10 cellular contexts compared by ENCODE assay signal in the genomic region with DNA sequence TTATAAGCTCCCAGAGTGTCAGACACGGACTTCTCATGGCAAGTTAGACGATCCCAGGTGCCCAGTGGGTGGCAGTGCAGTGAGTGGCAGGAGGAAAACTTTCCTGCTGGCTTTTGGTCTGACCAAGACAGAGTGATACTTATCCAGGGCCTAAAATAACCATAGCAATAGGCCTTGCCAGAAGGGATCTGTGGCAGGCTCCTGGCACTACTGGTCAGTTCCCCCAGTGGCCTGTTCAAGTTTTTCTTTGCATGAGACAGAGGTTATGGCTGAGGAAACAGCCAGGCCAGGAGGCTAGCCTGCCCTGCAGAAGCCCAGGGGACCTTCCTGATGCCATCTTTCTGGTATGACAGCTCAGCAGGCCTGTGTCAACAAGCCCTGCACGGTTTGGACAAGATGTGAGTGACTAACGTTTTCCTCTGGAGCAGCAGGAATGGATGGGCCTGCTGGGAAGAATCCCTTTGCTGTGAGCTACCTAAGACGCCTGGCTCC. TPM values are rescaled to one million over a fixed set of nuclear protein-coding genes. Genes with fewer than 3 reads are reported as not detected.
DNase-seq lines count a peak whose midpoint lies in the region; ATAC-seq and TF ChIP-seq lines count a peak whose summit lies in the region.
"Had no signal": no experiment of that assay in that cellular context is flagged by ENCODE, and none has a peak within 500 bp of the region (broad histone marks: within the 10 kb centered on the region; RNA-seq: fewer than 3 reads in every experiment).

No MANE protein-coding gene starts in this region.

- no peak overlapping the region for H2AFZ ChIP-seq in mesenchymal stem cell (ENCODE audit: low read depth, low read length)

- no peak overlapping the region for H3K4me3 Mint-ChIP-seq in natural killer cell
- H3K4me3 Mint-ChIP-seq: activated naive CD8-positive, alpha-beta T cell treated with anti-CD3 and anti-CD28 coated beads for 36 hours had no signal

- H3K27me3 Mint-ChIP-seq in natural killer cell (ENCODE audit: low read depth in 2 of 2), result no peaks in the 10 kb centered on the region
- H3K27me3 Mint-ChIP-seq: activated naive CD8-positive, alpha-beta T cell treated with anti-CD3 and anti-CD28 coated beads for 36 hours had no signal

- H3K4me1 ChIP-seq in mesenchymal stem cell (ENCODE audit: control insufficient read depth, insufficient read depth, low read depth, low read length), result peaks cover 15% of the 10 kb centered on the region

- ATAC-seq in GM19328 (IDR thresholded peaks at IDR 0.05; ENCODE audit: unreplicated experiment), result no peak
- no peak for ATAC-seq in natural killer cell

- H3K36me3 Mint-ChIP-seq in natural killer cell, result no peaks in the 10 kb centered on the region
- H3K36me3 Mint-ChIP-seq: activated naive CD8-positive, alpha-beta T cell treated with anti-CD3 and anti-CD28 coated beads for 36 hours had no signal

- peak overlapping the region; percentile 57 for H3K9ac ChIP-seq in mesenchymal stem cell (ENCODE audit: low read length)

- no peak for DNase-seq in AG09319 (ENCODE audit: extremely low read depth, low read depth)
- peak; percentile 91 for DNase-seq in M059J (ENCODE audit: low read depth)
- peak; percentile 68 for DNase-seq in brain pericyte (ENCODE audit: low read depth, low spot score)
- DNase-seq in mesenchymal stem cell, result peak; percentile 79
- no peak for DNase-seq in NCI-H1105 treated with DMSO at 0.1 percent for 48 hours (lab: John Stamatoyannopoulos, UW)
- no peak for DNase-seq in NCI-H1930 (lab: John Stamatoyannopoulos, UW)
- DNase-seq in natural killer cell, result no peak
- DNase-seq: activated naive CD8-positive, alpha-beta T cell treated with anti-CD3 and anti-CD28 coated beads for 36 hours; NCI-H524 treated with DMSO at 0.1 percent for 48 hours had no signal

- peak overlapping the region; percentile 40 for H4K8ac ChIP-seq in mesenchymal stem cell (ENCODE audit: low read length)

- no peak overlapping the region for H2BK120ac ChIP-seq in mesenchymal stem cell (ENCODE audit: low read depth, low read length)

- no peak overlapping the region for H3K4ac ChIP-seq in mesenchymal stem cell (ENCODE audit: low read depth in 1 of 2, low read length in 2 of 2)

- WGBS in mesenchymal stem cell, result 53% methylated on average over 4 of the region's 5 CpGs

- peak overlapping the region; percentile 82 for H2AK5ac ChIP-seq in mesenchymal stem cell (ENCODE audit: low read length, severe bottlenecking)

- H2BK15ac ChIP-seq in mesenchymal stem cell (ENCODE audit: low read depth, poor library complexity, severe bottlenecking), result no peak overlapping the region

- peak overlapping the region; percentile 49 for H2BK5ac ChIP-seq in mesenchymal stem cell (ENCODE audit: low read depth, low read length, poor library complexity, severe bottlenecking)

- no peaks in the 10 kb centered on the region for H3K36me3 ChIP-seq in mesenchymal stem cell (ENCODE audit: control insufficient read depth in 1 of 2, insufficient read depth in 2 of 2, low read depth in 1 of 2, low read length in 2 of 2)

- H3K4me1 Mint-ChIP-seq in natural killer cell, result peaks cover 17 to 22% of the 10 kb centered on the region in 2 donors

- no peak overlapping the region for H4K91ac ChIP-seq in mesenchymal stem cell (ENCODE audit: low read length)

- peak overlapping the region; percentile 86 for H3K27ac ChIP-seq in mesenchymal stem cell (ENCODE audit: low read length, poor library complexity, severe bottlenecking)

- no peak overlapping the region for H3K4me3 ChIP-seq in mesenchymal stem cell (ENCODE audit: insufficient read depth in 1 of 2, low read depth in 1 of 2, low read length in 2 of 2)

- H3K4me2 ChIP-seq in mesenchymal stem cell (ENCODE audit: low read length, poor library complexity, severe bottlenecking), result no peak overlapping the region

- intact Hi-C loops in natural killer cell (cut with micrococcal nuclease), result no loop called here

- H3K27ac Mint-ChIP-seq in natural killer cell, result no peak overlapping the region
- H3K27ac Mint-ChIP-seq: activated naive CD8-positive, alpha-beta T cell treated with anti-CD3 and anti-CD28 coated beads for 36 hours had no signal

- H3K79me1 ChIP-seq in mesenchymal stem cell (replicated peaks; ENCODE audit: low read length, poor library complexity, severe bottlenecking), result no peaks in the 10 kb centered on the region

- no peaks in the 10 kb centered on the region for H3K9me3 Mint-ChIP-seq in natural killer cell
- H3K9me3 Mint-ChIP-seq: activated naive CD8-positive, alpha-beta T cell treated with anti-CD3 and anti-CD28 coated beads for 36 hours had no signal

- H3K9me3 ChIP-seq in mesenchymal stem cell (ENCODE audit: control insufficient read depth, low read length), result no peaks in the 10 kb centered on the region

- no peaks in the 10 kb centered on the region for H3K27me3 ChIP-seq in mesenchymal stem cell (ENCODE audit: control insufficient read depth in 1 of 2, insufficient read depth in 1 of 2, low read length in 2 of 2)

- TF ChIP-seq CTCF in AG09319 (IDR thresholded peaks at IDR 0.05; ENCODE audit: low read depth, low read length) (peak; percentile 5), natural killer cell (IDR thresholded peaks at IDR 0.05) (no peak)

- H2BK12ac ChIP-seq in mesenchymal stem cell (ENCODE audit: low read length in 2 of 2), result peak overlapping the region in 1 of 2 experiments; percentile 34

- H3K23ac ChIP-seq in mesenchymal stem cell (ENCODE audit: low read length in 2 of 2), result no peak overlapping the region

- H3K18ac ChIP-seq in mesenchymal stem cell (ENCODE audit: low read depth in 1 of 2, low read length in 2 of 2), result no peak overlapping the region

- no peak overlapping the region for H3K14ac ChIP-seq in mesenchymal stem cell (ENCODE audit: low read length in 2 of 2)

RNA-seq across cellular contexts. Expression of a gene that starts 17.9 kb away (rescaled TPM):
- 67.9 and 75.2 TPM in 2 replicates for total RNA-seq in M059J (2014; rRNA removed; shearing (Covaris generic))
- polyA plus RNA-seq in mesenchymal stem cell (2013, experiment 1 of 2), result 1.5 TPM
- 2.4 TPM for polyA plus RNA-seq in mesenchymal stem cell (2013, experiment 2 of 2)
- not detected for total RNA-seq in natural killer cell

RNA-seq across cellular contexts. Expression of a gene that starts 44.1 kb away (rescaled TPM):
- 34.8 and 36.1 TPM in 2 replicates for total RNA-seq in M059J (2014; rRNA removed; shearing (Covaris generic))
- polyA plus RNA-seq in mesenchymal stem cell (2013, experiment 1 of 2), result 4.5 TPM
- 5.2 TPM for polyA plus RNA-seq in mesenchymal stem cell (2013, experiment 2 of 2)
- total RNA-seq in natural killer cell, result 1 to 10 TPM; 1.4 to 8.1 (median 5.6) TPM

RNA-seq across cellular contexts. Expression of a gene that starts 58.4 kb away (rescaled TPM):
- total RNA-seq in M059J (2014; rRNA removed; shearing (Covaris generic)), result not detected in 2 replicates
- polyA plus RNA-seq in mesenchymal stem cell (2013, experiment 1 of 2), result 20.7 TPM
- 22.2 TPM for polyA plus RNA-seq in mesenchymal stem cell (2013, experiment 2 of 2)
- total RNA-seq in natural killer cell, result not detected
- total RNA-seq: activated naive CD8-positive, alpha-beta T cell treated with anti-CD3 and anti-CD28 coated beads for 36 hours had no signal

Comparison
In these comparisons a context has a peak if more than half of its experiments do, and no peak if none do; other contexts are left out.
1. DNase-seq: peak in M059J (single experiment), brain pericyte (single experiment) and mesenchymal stem cell (single experiment); none in AG09319 (single experiment), NCI-H1105 treated with DMSO at 0.1 percent for 48 hours (single experiment), NCI-H1930 (0 of 2) and natural killer cell (single experiment).
2. RNA of a gene that starts 17.9 kb away (total RNA-seq): 67.9 to 75.2 TPM in M059J; not detected in natural killer cell; every median in the first group is over 10 times any median in the second.